ENCODE assay signal across 1 cellular context in the genomic region with DNA sequence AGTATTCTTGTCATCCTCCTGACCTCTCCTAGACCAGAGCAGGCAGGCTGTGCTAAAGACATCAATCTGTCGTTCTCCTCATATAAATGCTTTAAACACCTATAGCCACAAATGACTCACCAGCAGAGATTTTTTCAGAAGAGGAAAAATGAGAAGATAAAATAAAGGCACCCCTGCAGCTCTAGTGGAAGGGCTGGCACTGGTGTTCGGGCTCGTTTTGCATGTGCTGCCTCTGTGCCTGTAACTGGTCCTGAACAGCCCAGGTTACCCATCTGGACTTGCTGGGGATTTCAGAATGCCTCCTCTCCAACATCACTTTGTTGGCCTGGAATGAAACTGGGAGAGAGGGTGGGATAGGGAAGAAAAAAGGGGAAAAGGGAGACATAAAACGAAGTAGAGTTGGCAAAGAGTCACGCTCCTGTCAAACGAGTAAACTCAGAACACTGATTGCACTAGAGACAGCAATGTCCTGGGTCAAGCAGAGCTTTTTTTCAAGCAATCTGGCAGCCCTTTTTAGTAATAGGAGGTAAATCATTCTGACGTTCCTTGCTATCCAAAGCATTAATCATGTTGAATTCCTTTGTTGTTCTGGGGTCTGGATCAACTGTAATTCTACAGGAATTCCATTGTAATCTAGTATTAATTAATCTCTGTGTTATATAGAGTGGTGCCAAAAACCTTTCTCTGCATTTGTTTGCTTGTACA.
TF ChIP-seq lines count a peak whose summit lies in the region.

No MANE protein-coding gene starts in this region.

TF ChIP-seq in HEK293, 187 proteins besides CTCF, POLR2A, EP300 and RAD21 (continued from another document and continues in another):
- TF ChIP-seq, protein P1, sequence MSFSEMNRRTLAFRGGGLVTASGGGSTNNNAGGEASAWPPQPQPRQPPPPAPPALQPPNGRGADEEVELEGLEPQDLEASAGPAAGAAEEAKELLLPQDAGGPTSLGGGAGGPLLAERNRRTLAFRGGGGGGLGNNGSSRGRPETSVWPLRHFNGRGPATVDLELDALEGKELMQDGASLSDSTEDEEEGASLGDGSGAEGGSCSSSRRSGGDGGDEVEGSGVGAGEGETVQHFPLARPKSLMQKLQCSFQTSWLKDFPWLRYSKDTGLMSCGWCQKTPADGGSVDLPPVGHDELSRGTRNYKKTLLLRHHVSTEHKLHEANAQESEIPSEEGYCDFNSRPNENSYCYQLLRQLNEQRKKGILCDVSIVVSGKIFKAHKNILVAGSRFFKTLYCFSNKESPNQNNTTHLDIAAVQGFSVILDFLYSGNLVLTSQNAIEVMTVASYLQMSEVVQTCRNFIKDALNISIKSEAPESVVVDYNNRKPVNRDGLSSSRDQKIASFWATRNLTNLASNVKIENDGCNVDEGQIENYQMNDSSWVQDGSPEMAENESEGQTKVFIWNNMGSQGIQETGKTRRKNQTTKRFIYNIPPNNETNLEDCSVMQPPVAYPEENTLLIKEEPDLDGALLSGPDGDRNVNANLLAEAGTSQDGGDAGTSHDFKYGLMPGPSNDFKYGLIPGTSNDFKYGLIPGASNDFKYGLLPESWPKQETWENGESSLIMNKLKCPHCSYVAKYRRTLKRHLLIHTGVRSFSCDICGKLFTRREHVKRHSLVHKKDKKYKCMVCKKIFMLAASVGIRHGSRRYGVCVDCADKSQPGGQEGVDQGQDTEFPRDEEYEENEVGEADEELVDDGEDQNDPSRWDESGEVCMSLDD (tag by site-specific recombination; IDR thresholded peaks at IDR 0.05), result no peak
- TF ChIP-seq ZNF155 (tag by site-specific recombination; IDR thresholded peaks at IDR 0.05) (no peak), ZNF558 (tag by site-specific recombination; IDR thresholded peaks at IDR 0.05) (no peak), ZNF623 (tag by site-specific recombination; IDR thresholded peaks at IDR 0.05) (no peak), ZNF768 (tag by site-specific recombination; IDR thresholded peaks at IDR 0.05) (no peak), ZFP69B (tag by site-specific recombination; IDR thresholded peaks at IDR 0.05) (0 out of 2 replicates have a peak, but pooled peaks have one; percentile 39), ZNF501 (tag by site-specific recombination; IDR thresholded peaks at IDR 0.05) (no peak; the same call in 1 of the 2 replicates), ZNF48 (tag by site-specific recombination; IDR thresholded peaks at IDR 0.05) (no peak), ZNF354C (tag by site-specific recombination; IDR thresholded peaks at IDR 0.05; ENCODE audit: borderline replicate concordance, low read depth) (no peak), ZNF76 (tag by site-specific recombination; IDR thresholded peaks at IDR 0.05; ENCODE audit: borderline replicate concordance, low read depth) (no peak), ZNF544 (tag by site-specific recombination; IDR thresholded peaks at IDR 0.05) (no peak), ZSCAN30 (tag by site-specific recombination; IDR thresholded peaks at IDR 0.05) (0 out of 2 replicates have a peak, but pooled peaks have one; percentile 44), ZNF596 (tag by site-specific recombination; IDR thresholded peaks at IDR 0.05) (no peak), YY1 (tag by site-specific recombination; IDR thresholded peaks at IDR 0.05) (no peak), GFI1B (tag by site-specific recombination; IDR thresholded peaks at IDR 0.05) (peak; percentile 89), BCL11B (tag by site-specific recombination; IDR thresholded peaks at IDR 0.05; ENCODE audit: low read depth) (no peak), OVOL3 (tag by site-specific recombination; IDR thresholded peaks at IDR 0.05) (no peak), ZNF426 (tag by site-specific recombination; IDR thresholded peaks at IDR 0.05) (no peak), IKZF3 (tag by site-specific recombination; IDR thresholded peaks at IDR 0.05) (peak; percentile 54; the same call in 1 of the 2 replicates), ZNF335 (tag by site-specific recombination; conservative IDR thresholded peaks at IDR 0.05) (peak; percentile 63), ZXDB (tag by site-specific recombination; IDR thresholded peaks at IDR 0.05) (peak; percentile 70), ZNF133 (tag by site-specific recombination; IDR thresholded peaks at IDR 0.05) (no peak), ZNF600 (tag by site-specific recombination; IDR thresholded peaks at IDR 0.05) (peak; percentile 99), ZNF658 (tag by site-specific recombination; IDR thresholded peaks at IDR 0.05) (no peak), ZBTB17 (tag by site-specific recombination; IDR thresholded peaks at IDR 0.05) (peak; percentile 89), ZEB2 (tag by site-specific recombination; IDR thresholded peaks at IDR 0.05) (0 out of 2 replicates have a peak, but pooled peaks have one; percentile 8), ZBTB21 (tag by site-specific recombination; IDR thresholded peaks at IDR 0.05) (no peak)
- TF ChIP-seq, protein P2, sequence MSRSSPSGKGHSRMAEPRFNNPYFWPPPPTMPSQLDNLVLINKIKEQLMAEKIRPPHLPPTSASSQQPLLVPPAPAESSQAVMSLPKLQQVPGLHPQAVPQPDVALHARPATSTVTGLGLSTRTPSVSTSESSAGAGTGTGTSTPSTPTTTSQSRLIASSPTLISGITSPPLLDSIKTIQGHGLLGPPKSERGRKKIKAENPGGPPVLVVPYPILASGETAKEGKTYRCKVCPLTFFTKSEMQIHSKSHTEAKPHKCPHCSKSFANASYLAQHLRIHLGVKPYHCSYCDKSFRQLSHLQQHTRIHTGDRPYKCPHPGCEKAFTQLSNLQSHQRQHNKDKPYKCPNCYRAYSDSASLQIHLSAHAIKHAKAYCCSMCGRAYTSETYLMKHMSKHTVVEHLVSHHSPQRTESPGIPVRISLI (tag by site-specific recombination; IDR thresholded peaks at IDR 0.05), result peak; percentile 68; the same call in 1 of the 2 replicates
- TF ChIP-seq, protein P3, sequence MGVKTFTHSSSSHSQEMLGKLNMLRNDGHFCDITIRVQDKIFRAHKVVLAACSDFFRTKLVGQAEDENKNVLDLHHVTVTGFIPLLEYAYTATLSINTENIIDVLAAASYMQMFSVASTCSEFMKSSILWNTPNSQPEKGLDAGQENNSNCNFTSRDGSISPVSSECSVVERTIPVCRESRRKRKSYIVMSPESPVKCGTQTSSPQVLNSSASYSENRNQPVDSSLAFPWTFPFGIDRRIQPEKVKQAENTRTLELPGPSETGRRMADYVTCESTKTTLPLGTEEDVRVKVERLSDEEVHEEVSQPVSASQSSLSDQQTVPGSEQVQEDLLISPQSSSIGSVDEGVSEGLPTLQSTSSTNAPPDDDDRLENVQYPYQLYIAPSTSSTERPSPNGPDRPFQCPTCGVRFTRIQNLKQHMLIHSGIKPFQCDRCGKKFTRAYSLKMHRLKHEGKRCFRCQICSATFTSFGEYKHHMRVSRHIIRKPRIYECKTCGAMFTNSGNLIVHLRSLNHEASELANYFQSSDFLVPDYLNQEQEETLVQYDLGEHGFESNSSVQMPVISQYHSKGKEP (tag by site-specific recombination; IDR thresholded peaks at IDR 0.05), result peak; percentile 70
- TF ChIP-seq, protein P4, sequence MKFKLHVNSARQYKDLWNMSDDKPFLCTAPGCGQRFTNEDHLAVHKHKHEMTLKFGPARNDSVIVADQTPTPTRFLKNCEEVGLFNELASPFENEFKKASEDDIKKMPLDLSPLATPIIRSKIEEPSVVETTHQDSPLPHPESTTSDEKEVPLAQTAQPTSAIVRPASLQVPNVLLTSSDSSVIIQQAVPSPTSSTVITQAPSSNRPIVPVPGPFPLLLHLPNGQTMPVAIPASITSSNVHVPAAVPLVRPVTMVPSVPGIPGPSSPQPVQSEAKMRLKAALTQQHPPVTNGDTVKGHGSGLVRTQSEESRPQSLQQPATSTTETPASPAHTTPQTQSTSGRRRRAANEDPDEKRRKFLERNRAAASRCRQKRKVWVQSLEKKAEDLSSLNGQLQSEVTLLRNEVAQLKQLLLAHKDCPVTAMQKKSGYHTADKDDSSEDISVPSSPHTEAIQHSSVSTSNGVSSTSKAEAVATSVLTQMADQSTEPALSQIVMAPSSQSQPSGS (tag by site-specific recombination; IDR thresholded peaks at IDR 0.05; ENCODE audit: low read depth), result no peak
- TF ChIP-seq, protein P5, sequence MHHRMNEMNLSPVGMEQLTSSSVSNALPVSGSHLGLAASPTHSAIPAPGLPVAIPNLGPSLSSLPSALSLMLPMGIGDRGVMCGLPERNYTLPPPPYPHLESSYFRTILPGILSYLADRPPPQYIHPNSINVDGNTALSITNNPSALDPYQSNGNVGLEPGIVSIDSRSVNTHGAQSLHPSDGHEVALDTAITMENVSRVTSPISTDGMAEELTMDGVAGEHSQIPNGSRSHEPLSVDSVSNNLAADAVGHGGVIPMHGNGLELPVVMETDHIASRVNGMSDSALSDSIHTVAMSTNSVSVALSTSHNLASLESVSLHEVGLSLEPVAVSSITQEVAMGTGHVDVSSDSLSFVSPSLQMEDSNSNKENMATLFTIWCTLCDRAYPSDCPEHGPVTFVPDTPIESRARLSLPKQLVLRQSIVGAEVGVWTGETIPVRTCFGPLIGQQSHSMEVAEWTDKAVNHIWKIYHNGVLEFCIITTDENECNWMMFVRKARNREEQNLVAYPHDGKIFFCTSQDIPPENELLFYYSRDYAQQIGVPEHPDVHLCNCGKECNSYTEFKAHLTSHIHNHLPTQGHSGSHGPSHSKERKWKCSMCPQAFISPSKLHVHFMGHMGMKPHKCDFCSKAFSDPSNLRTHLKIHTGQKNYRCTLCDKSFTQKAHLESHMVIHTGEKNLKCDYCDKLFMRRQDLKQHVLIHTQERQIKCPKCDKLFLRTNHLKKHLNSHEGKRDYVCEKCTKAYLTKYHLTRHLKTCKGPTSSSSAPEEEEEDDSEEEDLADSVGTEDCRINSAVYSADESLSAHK (tag by site-specific recombination; IDR thresholded peaks at IDR 0.05), result peak; percentile 42; the same call in 1 of the 2 replicates
- TF ChIP-seq, protein P6, sequence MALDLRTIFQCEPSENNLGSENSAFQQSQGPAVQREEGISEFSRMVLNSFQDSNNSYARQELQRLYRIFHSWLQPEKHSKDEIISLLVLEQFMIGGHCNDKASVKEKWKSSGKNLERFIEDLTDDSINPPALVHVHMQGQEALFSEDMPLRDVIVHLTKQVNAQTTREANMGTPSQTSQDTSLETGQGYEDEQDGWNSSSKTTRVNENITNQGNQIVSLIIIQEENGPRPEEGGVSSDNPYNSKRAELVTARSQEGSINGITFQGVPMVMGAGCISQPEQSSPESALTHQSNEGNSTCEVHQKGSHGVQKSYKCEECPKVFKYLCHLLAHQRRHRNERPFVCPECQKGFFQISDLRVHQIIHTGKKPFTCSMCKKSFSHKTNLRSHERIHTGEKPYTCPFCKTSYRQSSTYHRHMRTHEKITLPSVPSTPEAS (tag by site-specific recombination; IDR thresholded peaks at IDR 0.05), result 0 out of 2 replicates have a peak, but pooled peaks have one; percentile 7
- TF ChIP-seq, protein P7, sequence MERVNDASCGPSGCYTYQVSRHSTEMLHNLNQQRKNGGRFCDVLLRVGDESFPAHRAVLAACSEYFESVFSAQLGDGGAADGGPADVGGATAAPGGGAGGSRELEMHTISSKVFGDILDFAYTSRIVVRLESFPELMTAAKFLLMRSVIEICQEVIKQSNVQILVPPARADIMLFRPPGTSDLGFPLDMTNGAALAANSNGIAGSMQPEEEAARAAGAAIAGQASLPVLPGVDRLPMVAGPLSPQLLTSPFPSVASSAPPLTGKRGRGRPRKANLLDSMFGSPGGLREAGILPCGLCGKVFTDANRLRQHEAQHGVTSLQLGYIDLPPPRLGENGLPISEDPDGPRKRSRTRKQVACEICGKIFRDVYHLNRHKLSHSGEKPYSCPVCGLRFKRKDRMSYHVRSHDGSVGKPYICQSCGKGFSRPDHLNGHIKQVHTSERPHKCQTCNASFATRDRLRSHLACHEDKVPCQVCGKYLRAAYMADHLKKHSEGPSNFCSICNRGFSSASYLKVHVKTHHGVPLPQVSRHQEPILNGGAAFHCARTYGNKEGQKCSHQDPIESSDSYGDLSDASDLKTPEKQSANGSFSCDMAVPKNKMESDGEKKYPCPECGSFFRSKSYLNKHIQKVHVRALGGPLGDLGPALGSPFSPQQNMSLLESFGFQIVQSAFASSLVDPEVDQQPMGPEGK (tag by site-specific recombination; IDR thresholded peaks at IDR 0.05), result peak; percentile 33; the same call in 1 of the 2 replicates
- TF ChIP-seq, protein P8, sequence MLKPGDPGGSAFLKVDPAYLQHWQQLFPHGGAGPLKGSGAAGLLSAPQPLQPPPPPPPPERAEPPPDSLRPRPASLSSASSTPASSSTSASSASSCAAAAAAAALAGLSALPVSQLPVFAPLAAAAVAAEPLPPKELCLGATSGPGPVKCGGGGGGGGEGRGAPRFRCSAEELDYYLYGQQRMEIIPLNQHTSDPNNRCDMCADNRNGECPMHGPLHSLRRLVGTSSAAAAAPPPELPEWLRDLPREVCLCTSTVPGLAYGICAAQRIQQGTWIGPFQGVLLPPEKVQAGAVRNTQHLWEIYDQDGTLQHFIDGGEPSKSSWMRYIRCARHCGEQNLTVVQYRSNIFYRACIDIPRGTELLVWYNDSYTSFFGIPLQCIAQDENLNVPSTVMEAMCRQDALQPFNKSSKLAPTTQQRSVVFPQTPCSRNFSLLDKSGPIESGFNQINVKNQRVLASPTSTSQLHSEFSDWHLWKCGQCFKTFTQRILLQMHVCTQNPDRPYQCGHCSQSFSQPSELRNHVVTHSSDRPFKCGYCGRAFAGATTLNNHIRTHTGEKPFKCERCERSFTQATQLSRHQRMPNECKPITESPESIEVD (tag by site-specific recombination; IDR thresholded peaks at IDR 0.05), result peak; percentile 87
- TF ChIP-seq, protein P9, sequence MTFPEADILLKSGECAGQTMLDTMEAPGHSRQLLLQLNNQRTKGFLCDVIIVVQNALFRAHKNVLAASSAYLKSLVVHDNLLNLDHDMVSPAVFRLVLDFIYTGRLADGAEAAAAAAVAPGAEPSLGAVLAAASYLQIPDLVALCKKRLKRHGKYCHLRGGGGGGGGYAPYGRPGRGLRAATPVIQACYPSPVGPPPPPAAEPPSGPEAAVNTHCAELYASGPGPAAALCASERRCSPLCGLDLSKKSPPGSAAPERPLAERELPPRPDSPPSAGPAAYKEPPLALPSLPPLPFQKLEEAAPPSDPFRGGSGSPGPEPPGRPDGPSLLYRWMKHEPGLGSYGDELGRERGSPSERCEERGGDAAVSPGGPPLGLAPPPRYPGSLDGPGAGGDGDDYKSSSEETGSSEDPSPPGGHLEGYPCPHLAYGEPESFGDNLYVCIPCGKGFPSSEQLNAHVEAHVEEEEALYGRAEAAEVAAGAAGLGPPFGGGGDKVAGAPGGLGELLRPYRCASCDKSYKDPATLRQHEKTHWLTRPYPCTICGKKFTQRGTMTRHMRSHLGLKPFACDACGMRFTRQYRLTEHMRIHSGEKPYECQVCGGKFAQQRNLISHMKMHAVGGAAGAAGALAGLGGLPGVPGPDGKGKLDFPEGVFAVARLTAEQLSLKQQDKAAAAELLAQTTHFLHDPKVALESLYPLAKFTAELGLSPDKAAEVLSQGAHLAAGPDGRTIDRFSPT (tag by site-specific recombination; IDR thresholded peaks at IDR 0.05), result peak; percentile 85
- TF ChIP-seq, protein P10, sequence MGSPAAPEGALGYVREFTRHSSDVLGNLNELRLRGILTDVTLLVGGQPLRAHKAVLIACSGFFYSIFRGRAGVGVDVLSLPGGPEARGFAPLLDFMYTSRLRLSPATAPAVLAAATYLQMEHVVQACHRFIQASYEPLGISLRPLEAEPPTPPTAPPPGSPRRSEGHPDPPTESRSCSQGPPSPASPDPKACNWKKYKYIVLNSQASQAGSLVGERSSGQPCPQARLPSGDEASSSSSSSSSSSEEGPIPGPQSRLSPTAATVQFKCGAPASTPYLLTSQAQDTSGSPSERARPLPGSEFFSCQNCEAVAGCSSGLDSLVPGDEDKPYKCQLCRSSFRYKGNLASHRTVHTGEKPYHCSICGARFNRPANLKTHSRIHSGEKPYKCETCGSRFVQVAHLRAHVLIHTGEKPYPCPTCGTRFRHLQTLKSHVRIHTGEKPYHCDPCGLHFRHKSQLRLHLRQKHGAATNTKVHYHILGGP (tag by site-specific recombination; IDR thresholded peaks at IDR 0.05), result 0 out of 2 replicates have a peak, but pooled peaks have one; percentile 25
